In the genomic region with DNA sequence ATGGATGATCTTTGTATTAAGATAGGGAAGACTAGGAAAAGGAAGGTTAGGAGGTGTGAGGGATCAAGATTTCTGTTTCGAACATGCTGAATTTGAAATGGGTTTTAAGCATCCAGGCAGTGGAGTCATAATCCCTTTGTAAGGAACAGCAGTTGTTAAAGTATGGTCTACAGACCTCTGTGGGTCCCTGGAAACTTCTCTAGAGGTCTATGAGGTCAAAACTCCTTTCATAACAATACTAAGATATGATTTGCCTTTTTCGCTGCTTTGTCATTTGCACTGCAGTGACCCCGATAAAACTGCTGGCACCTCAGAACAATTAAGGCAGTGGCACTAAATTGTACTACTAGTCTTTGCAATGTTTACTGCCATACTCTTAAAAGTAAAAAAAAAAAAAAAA, we compare ENCODE assay signal across 13 cellular contexts. TPM values are rescaled to one million over a fixed set of nuclear protein-coding genes. Genes with fewer than 3 reads are reported as not detected.
DNase-seq lines count a peak whose midpoint lies in the region; ATAC-seq and TF ChIP-seq lines count a peak whose summit lies in the region.
"Had no signal": no experiment of that assay in that cellular context is flagged by ENCODE, and none has a peak within 500 bp of the region (broad histone marks: within the 10 kb centered on the region; RNA-seq: fewer than 3 reads in every experiment).

No MANE protein-coding gene starts in this region.

- H3K9me3 ChIP-seq in NT2/D1 (ENCODE audit: insufficient read depth, low read length) (no peaks in the 10 kb centered on the region), mammary epithelial cell (replicated peaks; ENCODE audit: insufficient read depth, low read length) (no peaks in the 10 kb centered on the region)
- H3K9me3 ChIP-seq: Peyer's patch, tibial nerve had no signal

- H3K36me3 ChIP-seq in NT2/D1 (ENCODE audit: insufficient read depth, insufficient read length, low read length) (peaks cover 66% of the 10 kb centered on the region), mammary epithelial cell (ENCODE audit: insufficient read depth, low read length) (peaks cover 7% of the 10 kb centered on the region)

- H3K9me3 Mint-ChIP-seq in activated CD4-positive, alpha-beta T cell treated with anti-CD3 and anti-CD28 coated beads, Interleukin-2, amount 10 ng/mL, durations not matched to agents 7 days and 5 days, result no peaks in the 10 kb centered on the region
- no peaks in the 10 kb centered on the region for H3K9me3 Mint-ChIP-seq in progenitor cell of endocrine pancreas (ENCODE audit: low read depth)

- peak overlapping the region; percentile 55 for H2AFZ ChIP-seq in mammary epithelial cell (ENCODE audit: low read depth, low read length)

- no peaks in the 10 kb centered on the region for H3K27me3 Mint-ChIP-seq in activated CD4-positive, alpha-beta T cell treated with anti-CD3 and anti-CD28 coated beads, Interleukin-2, amount 10 ng/mL, durations not matched to agents 7 days and 5 days
- H3K27me3 Mint-ChIP-seq in progenitor cell of endocrine pancreas, result no peaks in the 10 kb centered on the region

- no peak for TF ChIP-seq CTCF in mammary epithelial cell (conservative IDR thresholded peaks at IDR 0.05 in 1 of 2, IDR thresholded peaks at IDR 0.05 in 1 of 2; ENCODE audit: extremely low read depth in 1 of 2, insufficient read depth in 1 of 2, low read depth in 1 of 2, low read length in 2 of 2)
- no peak for TF ChIP-seq CTCF in progenitor cell of endocrine pancreas (IDR thresholded peaks at IDR 0.05; ENCODE audit: unreplicated experiment)

- H4K20me1 ChIP-seq in mammary epithelial cell (ENCODE audit: insufficient read depth, low read length), result no peaks in the 10 kb centered on the region

- H3K4me3 ChIP-seq in NT2/D1 (ENCODE audit: insufficient read length, low read depth) (peak overlapping the region; percentile 93), mammary epithelial cell (replicated peaks in 1 of 3; ENCODE audit: insufficient read depth in 1 of 3, low read depth in 2 of 3, low read length in 3 of 3) (peak overlapping the region in 1 of 3 experiments; percentile 100)

- in situ Hi-C loops in mammary epithelial cell (cut with MboI; ENCODE audit: low sequenced_read_pairs in 2 of 2), result loop anchor here in 1 of 2 donors (25.0 kb wide), 2 partner anchors 228 to 653 kb away; a partner anchor contains a TSS

- peak overlapping the region; percentile 99 for H3K27ac ChIP-seq in mammary epithelial cell (ENCODE audit: insufficient read depth, low read depth, low read length)
- H3K27ac ChIP-seq: Peyer's patch, tibial nerve had no signal

- no TSS peak for BruUV-seq in mammary epithelial cell (replicated peaks; lab: Mats Ljungman, UMichigan)

- ATAC-seq in HG02642 (IDR thresholded peaks at IDR 0.05; ENCODE audit: poor library complexity, unreplicated experiment), result no peak
- ATAC-seq: foreskin keratinocyte had no signal

- H3K9ac ChIP-seq in NT2/D1 (ENCODE audit: insufficient read length, low read depth) (peak overlapping the region; percentile 93), mammary epithelial cell (ENCODE audit: insufficient read depth, low read length) (peak overlapping the region; percentile 99)

- intact Hi-C loops in mammary epithelial cell (cut with micrococcal nuclease), result no loop called here

- CTCF ChIA-PET in activated CD4-positive, alpha-beta T cell treated with anti-CD3 and anti-CD28 coated beads, Interleukin-2, amount 10 ng/mL, durations not matched to agents 7 days and 5 days (lab: Charles Lee), result interaction anchor here (0.6 kb wide), 2 partner anchors 29 to 270 kb away, joined by 3 to 4 read pairs; no protein-coding TSS in a partner anchor
- CTCF ChIA-PET in mammary epithelial cell (lab: Charles Lee; ENCODE audit: low non-redundant PET), result no interaction called here

- peak overlapping the region; percentile 99 for H3K4me3 Mint-ChIP-seq in activated CD4-positive, alpha-beta T cell treated with anti-CD3 and anti-CD28 coated beads, Interleukin-2, amount 10 ng/mL, durations not matched to agents 7 days and 5 days
- peak overlapping the region; percentile 96 for H3K4me3 Mint-ChIP-seq in progenitor cell of endocrine pancreas (ENCODE audit: low read depth)

- H3K4me2 ChIP-seq in mammary epithelial cell (ENCODE audit: insufficient read depth, low read depth, low read length), result peak overlapping the region; percentile 94

- 97% methylated on average over 3 of the region's 3 CpGs for WGBS in mammary epithelial cell (ENCODE audit: low coverage, missing lambda C conversion rate)

- H3K36me3 Mint-ChIP-seq in activated CD4-positive, alpha-beta T cell treated with anti-CD3 and anti-CD28 coated beads, Interleukin-2, amount 10 ng/mL, durations not matched to agents 7 days and 5 days (ENCODE audit: low read depth), result peaks cover 24% of the 10 kb centered on the region
- peaks cover 2% of the 10 kb centered on the region for H3K36me3 Mint-ChIP-seq in progenitor cell of endocrine pancreas (ENCODE audit: insufficient read depth)

- POLR2A ChIA-PET in activated CD4-positive, alpha-beta T cell treated with anti-CD3 and anti-CD28 coated beads, Interleukin-2, amount 10 ng/mL, durations not matched to agents 7 days and 5 days (lab: Charles Lee), result no interaction called here

- no peak for DNase-seq in activated CD4-positive, alpha-beta T cell treated with anti-CD3 and anti-CD28 coated beads, Interleukin-2, amount 10 ng/mL, durations not matched to agents 7 days and 5 days
- no peak for DNase-seq in activated CD4-positive, alpha-beta T cell treated with anti-CD3 and anti-CD28 coated beads, Interleukin-2, amount 50 U/mL, for 1 hour
- DNase-seq in NT2/D1 (ENCODE audit: low read depth, low spot score), result no peak
- DNase-seq in mammary epithelial cell, result no peak
- no peak for DNase-seq in progenitor cell of endocrine pancreas (ENCODE audit: low spot score, unreplicated experiment)
- DNase-seq in cerebellum (ENCODE audit: low spot score), result no peak
- DNase-seq in mucosa of gallbladder (ENCODE audit: low spot score), result no peak
- DNase-seq: central memory CD4-positive, alpha-beta T cell; foreskin keratinocyte; Peyer's patch; stimulated activated CD4-positive, alpha-beta T cell treated with anti-CD3 and anti-CD28 coated beads, Interleukin-2, amount 100 ng/mL, for 24 hours had no signal

- peaks cover 53% of the 10 kb centered on the region for H3K79me2 ChIP-seq in mammary epithelial cell (ENCODE audit: insufficient read depth, low read length)

- H3K27me3 ChIP-seq in NT2/D1 (ENCODE audit: insufficient read depth, insufficient read length) (no peaks in the 10 kb centered on the region), mammary epithelial cell (ENCODE audit: insufficient read depth, low read length) (no peaks in the 10 kb centered on the region)
- H3K27me3 ChIP-seq: foreskin keratinocyte, Peyer's patch, tibial nerve had no signal

- dilution Hi-C loops in mammary epithelial cell (cut with HindIII; ENCODE audit: low sequenced_read_pairs), result no loop called here

- peak overlapping the region; percentile 97 for H3K27ac Mint-ChIP-seq in activated CD4-positive, alpha-beta T cell treated with anti-CD3 and anti-CD28 coated beads, Interleukin-2, amount 10 ng/mL, durations not matched to agents 7 days and 5 days
- peak overlapping the region; percentile 100 for H3K27ac Mint-ChIP-seq in progenitor cell of endocrine pancreas

- H3K4me1 Mint-ChIP-seq in activated CD4-positive, alpha-beta T cell treated with anti-CD3 and anti-CD28 coated beads, Interleukin-2, amount 10 ng/mL, durations not matched to agents 7 days and 5 days, result peaks cover 46% of the 10 kb centered on the region
- H3K4me1 Mint-ChIP-seq in progenitor cell of endocrine pancreas (ENCODE audit: low read depth), result peaks cover 28% of the 10 kb centered on the region

- no peaks in the 10 kb centered on the region for H3K4me1 ChIP-seq in NT2/D1 (ENCODE audit: insufficient read depth, insufficient read length)
- peaks cover 14% of the 10 kb centered on the region for H3K4me1 ChIP-seq in mammary epithelial cell (ENCODE audit: insufficient read depth, low read length)

RNA-seq across cellular contexts. Expression of a gene that starts 1.5 kb away (rescaled TPM):
- total RNA-seq in activated CD4-positive, alpha-beta T cell treated with anti-CD3 and anti-CD28 coated beads, Interleukin-2, amount 10 ng/mL, durations not matched to agents 7 days and 5 days, result 10 to 100 TPM; 48.2 to 52.3 TPM
- total RNA-seq in mammary epithelial cell (10 to 100 TPM in 1 of 2 donors, 1 to 10 TPM in 1; 3.0 to 23.4 TPM), progenitor cell of endocrine pancreas (33.4 and 40.1 TPM in 2 replicates), cerebellum (13.4 TPM), mucosa of gallbladder (1.1 TPM)
- 15.4 TPM for polyA plus RNA-seq in mammary epithelial cell
- polyA minus RNA-seq in mammary epithelial cell, result 5.2 TPM

RNA-seq across cellular contexts. Expression of a gene that starts 21.8 kb away (rescaled TPM):
- 10 to 100 TPM; 29.5 to 33.4 TPM for total RNA-seq in activated CD4-positive, alpha-beta T cell treated with anti-CD3 and anti-CD28 coated beads, Interleukin-2, amount 10 ng/mL, durations not matched to agents 7 days and 5 days
- total RNA-seq in mammary epithelial cell (10 to 100 TPM; 40.2 to 46.9 TPM), progenitor cell of endocrine pancreas (27.6 and 30.8 TPM in 2 replicates), cerebellum (12.2 TPM), mucosa of gallbladder (29.1 TPM)
- 36.5 TPM for polyA plus RNA-seq in mammary epithelial cell
- polyA minus RNA-seq in mammary epithelial cell, result 28.9 TPM
